Comparison of ENCODE assay signal across 20 cellular contexts in genomic region chr15:79657722-79658121, GRCh38.
DNase-seq lines count a peak whose midpoint lies in the region; ATAC-seq and TF ChIP-seq lines count a peak whose summit lies in the region.
"Had no signal": no experiment of that assay in that cellular context is flagged by ENCODE, and none has a peak within 500 bp of the region (broad histone marks: within the 10 kb centered on the region; RNA-seq: fewer than 3 reads in every experiment).

No MANE protein-coding gene starts in this region.

- no peak overlapping the region for H3K27ac Mint-ChIP-seq in activated CD4-positive, alpha-beta T cell treated with anti-CD3 and anti-CD28 coated beads, Interleukin-2, amount 10 ng/mL, durations not matched to agents 24 days and 14 days
- no peak overlapping the region for H3K27ac Mint-ChIP-seq in activated CD4-positive, alpha-beta T cell treated with anti-CD3 and anti-CD28 coated beads, Interleukin-2, amount 10 ng/mL, durations not matched to agents 7 days and 5 days
- H3K27ac Mint-ChIP-seq: B cell; CD4-positive, alpha-beta T cell; HFFc6 had no signal

- TF ChIP-seq CTCF in PC-3 (conservative IDR thresholded peaks at IDR 0.05; ENCODE audit: low read depth, low read length) (no peak), stomach (IDR thresholded peaks at IDR 0.05) (no peak)

- H3K9me3 ChIP-seq in PC-3 (ENCODE audit: low read length): no peaks in the 10 kb centered on the region
- H3K9me3 ChIP-seq in stomach: no peaks in the 10 kb centered on the region
- H3K9me3 ChIP-seq: BLaER1 treated with 17β-estradiol and CSF1 and Interleukin-3, amounts not matched to agents 10 nM and 100 nM; Caco-2 had no signal

- no peaks in the 10 kb centered on the region for H3K79me2 ChIP-seq in PC-3 (ENCODE audit: low read length)

- H3K4me1 Mint-ChIP-seq in activated CD4-positive, alpha-beta T cell treated with anti-CD3 and anti-CD28 coated beads, Interleukin-2, amount 10 ng/mL, durations not matched to agents 24 days and 14 days: no peaks in the 10 kb centered on the region
- no peaks in the 10 kb centered on the region for H3K4me1 Mint-ChIP-seq in activated CD4-positive, alpha-beta T cell treated with anti-CD3 and anti-CD28 coated beads, Interleukin-2, amount 10 ng/mL, durations not matched to agents 7 days and 5 days
- H3K4me1 Mint-ChIP-seq: B cell had no signal

- H3K9ac ChIP-seq in PC-3 (ENCODE audit: low read length): no peak overlapping the region
- H3K9ac ChIP-seq: BLaER1 treated with 17β-estradiol and CSF1 and Interleukin-3, amounts not matched to agents 10 nM and 100 nM had no signal

- H3K4me1 ChIP-seq in PC-3 (ENCODE audit: insufficient read depth, low read length): peaks cover 5% of the 10 kb centered on the region
- peaks cover 0 to 26% (median 8%) of the 10 kb centered on the region in 4 donors for H3K4me1 ChIP-seq in stomach
- H3K4me1 ChIP-seq: BLaER1 treated with 17β-estradiol and CSF1 and Interleukin-3, amounts not matched to agents 10 nM and 100 nM; Caco-2 had no signal

- no peaks in the 10 kb centered on the region for H3F3A ChIP-seq in PC-3 (ENCODE audit: low read length, unreplicated experiment)

- no TSS peak for BruUV-seq in PC-3 (replicated peaks; lab: Mats Ljungman, UMichigan)

- H2AFZ ChIP-seq in PC-3 (ENCODE audit: low read length): no peak overlapping the region

- H3K36me3 ChIP-seq in PC-3 (ENCODE audit: low read depth, low read length) (no peaks in the 10 kb centered on the region), stomach (no peaks in the 10 kb centered on the region)
- H3K36me3 ChIP-seq: BLaER1 treated with 17β-estradiol and CSF1 and Interleukin-3, amounts not matched to agents 10 nM and 100 nM had no signal

- H3K36me3 Mint-ChIP-seq in activated CD4-positive, alpha-beta T cell treated with anti-CD3 and anti-CD28 coated beads, Interleukin-2, amount 10 ng/mL, durations not matched to agents 24 days and 14 days (ENCODE audit: low read depth): no peaks in the 10 kb centered on the region
- no peaks in the 10 kb centered on the region for H3K36me3 Mint-ChIP-seq in activated CD4-positive, alpha-beta T cell treated with anti-CD3 and anti-CD28 coated beads, Interleukin-2, amount 10 ng/mL, durations not matched to agents 7 days and 5 days (ENCODE audit: low read depth)

- H3K27me3 Mint-ChIP-seq in activated CD4-positive, alpha-beta T cell treated with anti-CD3 and anti-CD28 coated beads, Interleukin-2, amount 10 ng/mL, durations not matched to agents 24 days and 14 days: peaks cover 24% of the 10 kb centered on the region
- peaks cover 28% of the 10 kb centered on the region for H3K27me3 Mint-ChIP-seq in activated CD4-positive, alpha-beta T cell treated with anti-CD3 and anti-CD28 coated beads, Interleukin-2, amount 10 ng/mL, durations not matched to agents 7 days and 5 days

- TF ChIP-seq EP300 in stomach (IDR thresholded peaks at IDR 0.05): no peak

- H4K20me1 ChIP-seq in PC-3 (ENCODE audit: low read length): no peaks in the 10 kb centered on the region
- H4K20me1 ChIP-seq: BLaER1 treated with 17β-estradiol and CSF1 and Interleukin-3, amounts not matched to agents 10 nM and 100 nM had no signal

- H3K27me3 ChIP-seq in PC-3 (ENCODE audit: low read length): no peaks in the 10 kb centered on the region
- H3K27me3 ChIP-seq in stomach: no peaks in the 10 kb centered on the region
- H3K27me3 ChIP-seq: BLaER1 treated with 17β-estradiol and CSF1 and Interleukin-3, amounts not matched to agents 10 nM and 100 nM had no signal

- no peaks in the 10 kb centered on the region for H3K9me2 ChIP-seq in PC-3 (replicated peaks; ENCODE audit: low read length)

- no peak overlapping the region for H3K4me3 Mint-ChIP-seq in activated CD4-positive, alpha-beta T cell treated with anti-CD3 and anti-CD28 coated beads, Interleukin-2, amount 10 ng/mL, durations not matched to agents 24 days and 14 days
- no peak overlapping the region for H3K4me3 Mint-ChIP-seq in activated CD4-positive, alpha-beta T cell treated with anti-CD3 and anti-CD28 coated beads, Interleukin-2, amount 10 ng/mL, durations not matched to agents 7 days and 5 days
- H3K4me3 Mint-ChIP-seq: B cell; CD4-positive, alpha-beta T cell; HFFc6 had no signal

- peaks cover 3% of the 10 kb centered on the region for H3K9me3 Mint-ChIP-seq in activated CD4-positive, alpha-beta T cell treated with anti-CD3 and anti-CD28 coated beads, Interleukin-2, amount 10 ng/mL, durations not matched to agents 24 days and 14 days
- peaks cover 3% of the 10 kb centered on the region for H3K9me3 Mint-ChIP-seq in activated CD4-positive, alpha-beta T cell treated with anti-CD3 and anti-CD28 coated beads, Interleukin-2, amount 10 ng/mL, durations not matched to agents 7 days and 5 days
- H3K9me3 Mint-ChIP-seq: HFFc6 had no signal

- H3K4me3 ChIP-seq in PC-3 (ENCODE audit: low read length) (no peak overlapping the region), stomach (no peak overlapping the region)
- H3K4me3 ChIP-seq: BLaER1 treated with 17β-estradiol and CSF1 and Interleukin-3, amounts not matched to agents 10 nM and 100 nM had no signal

- POLR2A ChIA-PET in activated CD4-positive, alpha-beta T cell treated with anti-CD3 and anti-CD28 coated beads, Interleukin-2, amount 10 ng/mL, durations not matched to agents 7 days and 5 days (lab: Charles Lee): no interaction called here
- POLR2A ChIA-PET in PC-3 (lab: Charles Lee; ENCODE audit: unreplicated experiment): no interaction called here

- H3K27ac ChIP-seq in PC-3 (ENCODE audit: low read length): no peak overlapping the region
- H3K27ac ChIP-seq in stomach: peak overlapping the region in 1 of 5 donors; percentile 66
- H3K27ac ChIP-seq: BLaER1 treated with 17β-estradiol and CSF1 and Interleukin-3, amounts not matched to agents 10 nM and 100 nM had no signal

- intact Hi-C loops in activated CD4-positive, alpha-beta T cell treated with anti-CD3 and anti-CD28 coated beads, Interleukin-2, amount 10 ng/mL, durations not matched to agents 24 days and 14 days (cut with micrococcal nuclease): no loop called here
- intact Hi-C loops in PC-3 (cut with micrococcal nuclease): no loop called here
- intact Hi-C loops in stomach (cut with DNase I; ENCODE audit: low total_unique reads): no loop called here

- H3K4me2 ChIP-seq in PC-3 (ENCODE audit: low read length): no peak overlapping the region
- H3K4me2 ChIP-seq: BLaER1 treated with 17β-estradiol and CSF1 and Interleukin-3, amounts not matched to agents 10 nM and 100 nM had no signal

- CTCF ChIA-PET in activated CD4-positive, alpha-beta T cell treated with anti-CD3 and anti-CD28 coated beads, Interleukin-2, amount 10 ng/mL, durations not matched to agents 7 days and 5 days (lab: Charles Lee): no interaction called here
- CTCF ChIA-PET in PC-3 (lab: Charles Lee): no interaction called here

- no peak for TF ChIP-seq POLR2A in stomach (IDR thresholded peaks at IDR 0.05)
- TF ChIP-seq POLR2A in erythroblast (IDR thresholded peaks at IDR 0.05; ENCODE audit: low read length): no peak

- ATAC-seq in PC-3 (peak; percentile 64), HG03342 (IDR thresholded peaks at IDR 0.05; ENCODE audit: unreplicated experiment) (no peak), GM19463 (IDR thresholded peaks at IDR 0.05; ENCODE audit: unreplicated experiment) (no peak)
- ATAC-seq: HCT116 had no signal

- 16 to 34% (median 24%) methylated on average over 2 of the region's 2 CpGs for WGBS in stomach, 5 donors

- peak; percentile 21 for DNase-seq in activated CD4-positive, alpha-beta T cell treated with anti-CD3 and anti-CD28 coated beads, Interleukin-2, amount 10 ng/mL, durations not matched to agents 24 days and 14 days
- no peak for DNase-seq in activated CD4-positive, alpha-beta T cell treated with anti-CD3 and anti-CD28 coated beads, Interleukin-2, amount 10 ng/mL, durations not matched to agents 7 days and 5 days
- DNase-seq in HuH-7.5 (ENCODE audit: low spot score): peak; percentile 29
- DNase-seq in PC-3: peak; percentile 72
- peak; percentile 54 for DNase-seq in stomach
- no peak for DNase-seq in erythroblast (lab: John Stamatoyannopoulos, UW)
- DNase-seq: 8988T; Caco-2; CD4-positive, alpha-beta T cell; DMS153; DMS79; GDM1; GOT3; H7; HFFc6 had no signal

Comparison
In these comparisons a context has a peak if more than half of its experiments do, and no peak if none do; other contexts are left out.
1. DNase-seq: peak in activated CD4-positive, alpha-beta T cell treated with anti-CD3 and anti-CD28 coated beads, Interleukin-2, amount 10 ng/mL, durations not matched to agents 24 days and 14 days (single experiment), HuH-7.5 (single experiment), PC-3 (single experiment) and stomach (single experiment); none in activated CD4-positive, alpha-beta T cell treated with anti-CD3 and anti-CD28 coated beads, Interleukin-2, amount 10 ng/mL, durations not matched to agents 7 days and 5 days (single experiment) and erythroblast (0 of 2).